Comparison of ENCODE assay signal across 24 cellular contexts in genomic region chr6:107444277-107444676, GRCh38. TPM values are rescaled to one million over a fixed set of nuclear protein-coding genes. Genes with fewer than 3 reads are reported as not detected.
"Had no signal": no experiment of that assay in that cellular context is flagged by ENCODE, and none has a peak within 500 bp of the region (broad histone marks: within the 10 kb centered on the region; RNA-seq: fewer than 3 reads in every experiment).

No MANE protein-coding gene starts in this region.

- DNase-seq: colonic mucosa; dermis blood vessel endothelial cell; esophagus squamous epithelium; foreskin keratinocyte; kidney; left cardiac atrium; left ventricle myocardium inferior; lower lobe of right lung; mesendoderm; mucosa of descending colon; natural killer cell; ovary; sigmoid colon; small intestine; stimulated activated CD4-positive, alpha-beta T cell treated with anti-CD3 and anti-CD28 coated beads, Interleukin-2, amount 100 ng/mL, for 48 hours; stimulated activated CD8-positive, alpha-beta memory T cell treated with anti-CD3 and anti-CD28 coated beads, Interleukin-4, amount 100 ng/mL, for 48 hours; stimulated activated naive CD8-positive, alpha-beta T cell treated with anti-CD3 and anti-CD28 coated beads, Interleukin-15, Interleukin-2, amounts not matched to agents 100 U/mL and 50 U/mL, for 24 hours; tibial artery; upper lobe of left lung; uterus had no signal

- H3K27ac Mint-ChIP-seq: natural killer cell; stimulated activated effector memory CD8-positive, alpha-beta T cell treated with anti-CD3 and anti-CD28 coated beads, Interleukin-12 subunit alpha, Interleukin-12 subunit beta, amount 100 ng/mL, for 72 hours had no signal

- H3K9me3 ChIP-seq: ovary, uterus had no signal

- H3K4me3 Mint-ChIP-seq: natural killer cell; neural crest cell; stimulated activated effector memory CD8-positive, alpha-beta T cell treated with anti-CD3 and anti-CD28 coated beads, Interleukin-12 subunit alpha, Interleukin-12 subunit beta, amount 100 ng/mL, for 72 hours had no signal

- H3K4me3 ChIP-seq: colonic mucosa, esophagus squamous epithelium, left ventricle myocardium inferior, lower lobe of right lung, mucosa of descending colon, ovary, right atrium auricular region, sigmoid colon, suprapubic skin, tibial artery, upper lobe of left lung, uterus had no signal

- H3K27ac ChIP-seq: colonic mucosa, esophagus squamous epithelium, foreskin keratinocyte, left ventricle myocardium inferior, lower lobe of right lung, ovary, right atrium auricular region, sigmoid colon, suprapubic skin, tibial artery, upper lobe of left lung, uterus had no signal

- H3K27me3 ChIP-seq: colonic mucosa, esophagus squamous epithelium, foreskin keratinocyte, ovary, right atrium auricular region, sigmoid colon, suprapubic skin, tibial artery, upper lobe of left lung, uterus had no signal

- H3K36me3 ChIP-seq: colonic mucosa, lower lobe of right lung, ovary, right atrium auricular region, sigmoid colon, tibial artery, upper lobe of left lung, uterus had no signal

- H3K4me1 ChIP-seq: colonic mucosa, esophagus squamous epithelium, lower lobe of right lung, right atrium auricular region, sigmoid colon, suprapubic skin, tibial artery, upper lobe of left lung, uterus had no signal

RNA-seq across cellular contexts. Expression of gene SOBP, which starts 45.6 kb away (rescaled TPM):
- total RNA-seq: foreskin keratinocyte had no signal
- polyA plus RNA-seq: foreskin keratinocyte had no signal
